ENCODE assay signal across 8 cellular contexts in the genomic region with DNA sequence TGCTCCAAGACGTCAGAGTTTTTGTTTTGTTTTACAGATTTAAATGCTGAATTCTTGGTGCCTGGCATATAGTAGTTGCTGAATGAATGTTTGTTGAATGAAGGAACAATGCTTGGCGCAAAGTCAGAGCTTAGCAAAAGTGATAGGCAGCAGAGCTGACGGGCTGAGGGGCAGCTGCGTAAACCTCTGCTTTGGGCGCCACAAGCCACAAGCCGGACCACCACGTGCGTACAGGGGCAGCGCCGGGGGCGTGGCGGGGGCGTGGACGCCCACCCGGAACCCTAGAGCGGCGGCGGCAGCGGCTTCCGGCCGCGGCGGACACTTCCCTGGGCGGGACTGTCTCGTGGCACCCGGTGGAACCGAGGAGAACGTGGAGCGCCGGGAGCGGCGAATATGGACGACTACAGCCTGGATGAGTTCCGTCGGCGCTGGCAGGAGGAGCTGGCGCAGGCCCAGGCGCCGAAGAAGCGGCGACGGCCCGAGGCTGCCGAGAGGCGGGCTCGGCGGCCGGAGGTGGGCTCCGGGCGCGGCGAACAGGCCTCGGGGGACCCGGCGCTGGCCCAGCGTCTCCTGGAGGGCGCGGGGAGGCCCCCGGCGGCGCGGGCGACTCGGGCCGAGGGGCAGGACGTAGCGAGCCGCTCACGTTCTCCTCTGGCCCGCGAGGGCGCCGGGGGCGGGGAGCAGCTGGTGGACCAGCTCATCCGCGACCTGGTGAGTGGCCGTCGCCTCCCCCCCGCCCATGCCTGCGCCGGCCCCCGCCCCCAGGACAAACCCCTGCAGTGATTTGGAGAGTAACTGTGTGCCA. TPM values are rescaled to one million over a fixed set of nuclear protein-coding genes. Genes with fewer than 3 reads are reported as not detected.
DNase-seq lines count a peak whose midpoint lies in the region; ATAC-seq and TF ChIP-seq lines count a peak whose summit lies in the region.

FBXW8 (plus strand) TSS at position 306 of the 805 bp plus-strand sequence; CDS start at position 394, 88 bp downstream.

- peak within 1 kb of the TSS; percentile 88 for H3K27ac Mint-ChIP-seq in activated CD4-positive, alpha-beta T cell treated with anti-CD3 and anti-CD28 coated beads for 36 hours
- H3K27ac Mint-ChIP-seq in dendritic cell treated with granulocyte-macrophage colony-stimulating factor and Interleukin-4, amounts not matched to agents 40 ng/mL and 50 ng/mL, for 4 days: peak within 1 kb of the TSS; percentile 76

- ATAC-seq in GM18858 (IDR thresholded peaks at IDR 0.05; ENCODE audit: unreplicated experiment): peak; percentile 71
- peak; percentile 58 for ATAC-seq in HG03060 (IDR thresholded peaks at IDR 0.05; ENCODE audit: low read depth, unreplicated experiment)
- ATAC-seq in activated CD4-positive, alpha-beta T cell treated with anti-CD3 and anti-CD28 coated beads for 36 hours: peak; percentile 80
- peak; percentile 95 for ATAC-seq in left lung

- POLR2A ChIA-PET in activated CD4-positive, alpha-beta T cell treated with anti-CD3 and anti-CD28 coated beads for 36 hours (lab: Charles Lee): no interaction called here

- peak within 1 kb of the TSS; percentile 79 for H3K4me3 Mint-ChIP-seq in activated CD4-positive, alpha-beta T cell treated with anti-CD3 and anti-CD28 coated beads for 36 hours
- H3K4me3 Mint-ChIP-seq in dendritic cell treated with granulocyte-macrophage colony-stimulating factor and Interleukin-4, amounts not matched to agents 40 ng/mL and 50 ng/mL, for 4 days: peak within 1 kb of the TSS; percentile 93

- intact Hi-C loops in activated CD4-positive, alpha-beta T cell treated with anti-CD3 and anti-CD28 coated beads for 36 hours (cut with DNase I, micrococcal nuclease): loop anchor here (1.0 to 2.0 kb wide), 4 partner anchors 11 to 173 kb away; partner anchors contain the start of genes RNFT2 (in 1 of the 2) and SPRING1 (in 1 of the 2)
- intact Hi-C loops in dendritic cell treated with granulocyte-macrophage colony-stimulating factor and Interleukin-4, amounts not matched to agents 40 ng/mL and 50 ng/mL, for 4 days (cut with micrococcal nuclease): loop anchor here (5.0 kb wide), 1 partner anchor 94 kb away; no protein-coding TSS in a partner anchor
- intact Hi-C loops in left lung (cut with DNase I): no loop called here

- no peaks in the 10 kb centered on the region for H3K36me3 ChIP-seq in left lung

- H3K36me3 Mint-ChIP-seq in activated CD4-positive, alpha-beta T cell treated with anti-CD3 and anti-CD28 coated beads for 36 hours (ENCODE audit: low read depth): peaks cover 16% of the 10 kb centered on the region
- peaks cover 22% of the 10 kb centered on the region for H3K36me3 Mint-ChIP-seq in dendritic cell treated with granulocyte-macrophage colony-stimulating factor and Interleukin-4, amounts not matched to agents 40 ng/mL and 50 ng/mL, for 4 days (ENCODE audit: low read depth)

- DNase-seq in ACHN: peak; percentile 83
- peak; percentile 90 for DNase-seq in NCI-H2227 (lab: John Stamatoyannopoulos, UW; ENCODE audit: unreplicated experiment)
- peak; percentile 69 for DNase-seq in activated CD4-positive, alpha-beta T cell treated with anti-CD3 and anti-CD28 coated beads for 36 hours
- peak; percentile 74 to 93 for DNase-seq in left lung
- peak; percentile 64 for DNase-seq in stimulated activated CD4-positive, alpha-beta T cell treated with anti-CD3 and anti-CD28 coated beads, Interleukin-4, amount 100 ng/mL, for 1 hour

- peak within 1 kb of the TSS; percentile 82 to 88 for H3K4me3 ChIP-seq in left lung

- peaks cover 4 to 21% of the 10 kb centered on the region in 2 donors for H3K4me1 ChIP-seq in left lung

- no peak for TF ChIP-seq CTCF in left lung (IDR thresholded peaks at IDR 0.05)

- no peaks in the 10 kb centered on the region for H3K27me3 ChIP-seq in left lung

- peak within 1 kb of the TSS; percentile 77 to 79 for H3K27ac ChIP-seq in left lung

- no peaks in the 10 kb centered on the region for H3K9me3 Mint-ChIP-seq in activated CD4-positive, alpha-beta T cell treated with anti-CD3 and anti-CD28 coated beads for 36 hours (ENCODE audit: low read depth)
- H3K9me3 Mint-ChIP-seq in dendritic cell treated with granulocyte-macrophage colony-stimulating factor and Interleukin-4, amounts not matched to agents 40 ng/mL and 50 ng/mL, for 4 days: no peaks in the 10 kb centered on the region

- H3K4me1 Mint-ChIP-seq in activated CD4-positive, alpha-beta T cell treated with anti-CD3 and anti-CD28 coated beads for 36 hours: peaks cover 26% of the 10 kb centered on the region
- H3K4me1 Mint-ChIP-seq in dendritic cell treated with granulocyte-macrophage colony-stimulating factor and Interleukin-4, amounts not matched to agents 40 ng/mL and 50 ng/mL, for 4 days (ENCODE audit: low read depth): peaks cover 32% of the 10 kb centered on the region

- CTCF ChIA-PET in activated CD4-positive, alpha-beta T cell treated with anti-CD3 and anti-CD28 coated beads for 36 hours (lab: Charles Lee): interaction anchor here (0.8 kb wide), 1 partner anchor 9 kb away, joined by 5 read pairs; no protein-coding TSS in a partner anchor

- no peaks in the 10 kb centered on the region for H3K9me3 ChIP-seq in left lung

- in situ Hi-C loops in ACHN (cut with HindIII; ENCODE audit: low pct_ligation_motif_present, low pct_unique_long_range_greater_than_20kb, low sequenced_read_pairs): loop anchor here (25.0 kb wide), 1 partner anchor 199 kb away; no protein-coding TSS in a partner anchor

- H3K27me3 Mint-ChIP-seq in activated CD4-positive, alpha-beta T cell treated with anti-CD3 and anti-CD28 coated beads for 36 hours: peaks cover 1% of the 10 kb centered on the region
- H3K27me3 Mint-ChIP-seq in dendritic cell treated with granulocyte-macrophage colony-stimulating factor and Interleukin-4, amounts not matched to agents 40 ng/mL and 50 ng/mL, for 4 days: peaks cover 16% of the 10 kb centered on the region

RNA-seq across cellular contexts. Expression of gene FBXW8, which starts in this region (rescaled TPM):
- total RNA-seq in activated CD4-positive, alpha-beta T cell treated with anti-CD3 and anti-CD28 coated beads for 36 hours: 1 to 10 TPM; 5.7 to 6.1 TPM
- 10 to 100 TPM; 16.0 to 17.0 TPM for total RNA-seq in left lung

Comparison
In these comparisons a context has a peak if more than half of its experiments do, and no peak if none do; other contexts are left out.
1. Peak in every context shown above with its lines: DNase-seq, ATAC-seq, H3K4me3 ChIP-seq and H3K27ac ChIP-seq.
2. intact Hi-C loops: an anchor here in activated CD4-positive, alpha-beta T cell treated with anti-CD3 and anti-CD28 coated beads for 36 hours (1.0 to 2.0 kb wide) and dendritic cell treated with granulocyte-macrophage colony-stimulating factor and Interleukin-4, amounts not matched to agents 40 ng/mL and 50 ng/mL, for 4 days (5.0 kb wide); none called in left lung.